8 cellular contexts compared by ENCODE assay signal in the genomic region with DNA sequence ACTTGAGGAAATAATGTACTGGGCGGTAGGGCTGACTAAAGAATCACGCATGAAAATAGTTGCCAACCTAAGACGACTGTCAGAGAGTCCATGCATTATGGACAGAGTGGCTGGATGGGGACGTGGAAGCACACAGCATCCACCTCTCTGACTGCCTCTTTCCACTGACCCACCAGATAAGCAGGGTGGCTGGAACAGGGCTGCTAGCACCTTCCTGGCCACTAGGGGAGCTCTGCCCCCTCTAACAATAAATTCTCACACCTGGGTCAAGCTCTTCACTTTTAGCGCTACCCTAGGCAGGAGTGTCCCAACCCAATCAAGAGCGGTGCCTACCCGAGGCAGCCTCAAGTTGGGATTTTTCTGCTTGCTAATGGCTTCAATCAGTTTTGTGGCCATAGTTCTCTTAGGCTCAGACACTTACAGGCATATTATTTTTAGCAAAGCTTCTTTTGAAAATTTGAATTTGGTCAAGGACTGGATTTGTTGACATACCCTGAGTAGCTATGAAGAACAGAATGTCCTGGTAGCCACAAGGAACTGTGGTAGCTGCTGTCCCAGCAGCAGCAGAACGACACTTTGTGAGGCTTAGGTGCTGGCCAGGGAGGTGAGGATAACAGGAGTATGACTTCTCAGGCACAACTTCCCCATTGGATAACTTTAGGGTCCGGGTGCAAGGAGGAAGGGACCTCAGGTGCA. TPM values are rescaled to one million over a fixed set of nuclear protein-coding genes. Genes with fewer than 3 reads are reported as not detected.
DNase-seq lines count a peak whose midpoint lies in the region; TF ChIP-seq lines count a peak whose summit lies in the region.

No MANE protein-coding gene starts in this region.

- peak; percentile 68 to 76 for DNase-seq in Caco-2
- DNase-seq in GM19240 (ENCODE audit: insufficient read length, low spot score) = peak; percentile 84
- peak; percentile 69 for DNase-seq in KBM-7
- DNase-seq in T-helper 9 cell = peak; percentile 42
- DNase-seq in kidney epithelial cell (ENCODE audit: low read depth) = no peak
- DNase-seq in stimulated activated CD4-positive, alpha-beta T cell treated with anti-CD3 and anti-CD28 coated beads, Interleukin-2, amount 100 ng/mL, for 48 hours = peak; percentile 41 to 44
- DNase-seq in hippocampal formation (lab: John Stamatoyannopoulos, UW) = no peak

- intact Hi-C loops in Caco-2 (cut with micrococcal nuclease; ENCODE audit: unreplicated experiment) = loop anchor here (1.0 kb wide), 2 partner anchors 27 to 36 kb away; partner anchors contain the start of genes CREB3 and TLN1

- no TSS peak for BruUV-seq in Caco-2 (replicated peaks; lab: Mats Ljungman, UMichigan)

- peaks cover 8% of the 10 kb centered on the region for H3K4me1 ChIP-seq in Caco-2

- in situ Hi-C loops in KBM-7 (cut with MboI; ENCODE audit: low pct_unique_long_range_greater_than_20kb, low sequenced_read_pairs) = no loop called here

- H3K27me3 ChIP-seq in Caco-2 (replicated peaks; ENCODE audit: control insufficient read depth, insufficient read depth, low read length) (no peaks in the 10 kb centered on the region), kidney epithelial cell (ENCODE audit: control insufficient read depth, insufficient read depth, low read length) (no peaks in the 10 kb centered on the region)

- no peaks in the 10 kb centered on the region for H3K9me3 ChIP-seq in Caco-2

- POLR2A ChIA-PET in Caco-2 (lab: Charles Lee) = interaction anchor here (0.5 to 1.6 kb wide), 5 partner anchors 31 to 50 kb away, joined by 3 to 9 read pairs (median 7); partner anchors contain the start of gene ARHGEF39

- H3K4me3 ChIP-seq in Caco-2 (ENCODE audit: low read depth, low read length) (no peak overlapping the region), kidney epithelial cell (ENCODE audit: low read depth, low read length) (no peak overlapping the region)

- H3K27ac Mint-ChIP-seq in Caco-2 (ENCODE audit: unreplicated experiment) (no peak overlapping the region), brain (peak overlapping the region in 4 of 5 experiments; percentile 23 to 73 (median 57))

- H3K36me3 ChIP-seq in Caco-2 (ENCODE audit: control insufficient read depth, insufficient read depth, low read length) (peaks cover 1% of the 10 kb centered on the region), kidney epithelial cell (ENCODE audit: control insufficient read depth, insufficient read depth, low read length) (peaks cover 4% of the 10 kb centered on the region)

- H3K4me1 Mint-ChIP-seq in Caco-2 (ENCODE audit: low read depth, unreplicated experiment) = no peaks in the 10 kb centered on the region
- peaks cover 5% of the 10 kb centered on the region for H3K4me1 Mint-ChIP-seq in brain

- H3K4me3 Mint-ChIP-seq in Caco-2 (ENCODE audit: unreplicated experiment) (no peak overlapping the region), brain (no peak overlapping the region)

- no peaks in the 10 kb centered on the region for H3K27me3 Mint-ChIP-seq in Caco-2 (ENCODE audit: insufficient read depth, unreplicated experiment)
- no peaks in the 10 kb centered on the region for H3K27me3 Mint-ChIP-seq in brain

- TF ChIP-seq CTCF in Caco-2 (IDR thresholded peaks at IDR 0.05; ENCODE audit: insufficient read depth in 1 of 2, low read depth in 1 of 2, low read length in 1 of 2, severe bottlenecking in 1 of 2, unreplicated experiment in 1 of 2) = peak; percentile 70 to 90
- peak; percentile 64 to 88 for TF ChIP-seq CTCF in brain (conservative IDR thresholded peaks at IDR 0.05)
- TF ChIP-seq CTCF in kidney epithelial cell (IDR thresholded peaks at IDR 0.05; ENCODE audit: insufficient read depth, low read length, poor library complexity, severe bottlenecking) = peak; percentile 94

- H3K36me3 Mint-ChIP-seq in Caco-2 (ENCODE audit: insufficient read depth, unreplicated experiment) = peaks cover 15% of the 10 kb centered on the region
- H3K36me3 Mint-ChIP-seq in brain = peaks cover 20% of the 10 kb centered on the region

- CTCF ChIA-PET in Caco-2 (lab: Charles Lee) = interaction anchor here (0.5 to 4.8 kb wide), 24 partner anchors 9 to 1848 kb away, joined by 3 to 35 read pairs (median 4); partner anchors contain the start of genes ARHGEF39, CA9, CCDC107 and CREB3

- H3K9me3 Mint-ChIP-seq in Caco-2 (ENCODE audit: unreplicated experiment) = no peaks in the 10 kb centered on the region
- no peaks in the 10 kb centered on the region for H3K9me3 Mint-ChIP-seq in brain

RNA-seq across cellular contexts. Expression of gene TPM2, which starts 6.9 kb away (rescaled TPM):
- 21.8 and 26.5 TPM in 2 replicates for total RNA-seq in Caco-2 (2022)
- 41.8 TPM for polyA plus RNA-seq in brain (ENCODE audit: insufficient read depth, low read depth, low replicate concordance)
- total RNA-seq in kidney epithelial cell = 68.9 and 77.1 TPM in 2 replicates

RNA-seq across cellular contexts. Expression of gene CA9, which starts 22.9 kb away (rescaled TPM):
- total RNA-seq in Caco-2 (2022) = not detected in 2 replicates
- polyA plus RNA-seq in brain (ENCODE audit: insufficient read depth, low read depth, low replicate concordance) = 3.7 TPM
- 0.04 and 0.27 TPM in 2 replicates for total RNA-seq in kidney epithelial cell

RNA-seq across cellular contexts. Expression of gene ARHGEF39, which starts 31.7 kb away (rescaled TPM):
- total RNA-seq in Caco-2 (2022) (31.4 and 32.8 TPM in 2 replicates), kidney epithelial cell (0.62 and 1.2 TPM in 2 replicates)
- polyA plus RNA-seq in brain (ENCODE audit: insufficient read depth, low read depth, low replicate concordance) = 11.6 TPM

RNA-seq across cellular contexts. Expression of gene TLN1, which starts 35.3 kb away (rescaled TPM):
- total RNA-seq in Caco-2 (2022) (147 and 165 TPM in 2 replicates), kidney epithelial cell (245 and 268 TPM in 2 replicates)
- polyA plus RNA-seq in brain (ENCODE audit: insufficient read depth, low read depth, low replicate concordance) = 181 TPM

RNA-seq across cellular contexts. Expression of gene CREB3, which starts 35.8 kb away (rescaled TPM):
- 50.4 and 54.1 TPM in 2 replicates for total RNA-seq in Caco-2 (2022)
- 82.7 TPM for polyA plus RNA-seq in brain (ENCODE audit: insufficient read depth, low read depth, low replicate concordance)
- total RNA-seq in kidney epithelial cell = 73.9 and 87.5 TPM in 2 replicates

Comparison
In these comparisons a context has a peak if more than half of its experiments do, and no peak if none do; other contexts are left out.
1. DNase-seq: peak in Caco-2 (2 of 2), GM19240 (single experiment), KBM-7 (single experiment), T-helper 9 cell (single experiment) and stimulated activated CD4-positive, alpha-beta T cell treated with anti-CD3 and anti-CD28 coated beads, Interleukin-2, amount 100 ng/mL, for 48 hours (2 of 2); none in kidney epithelial cell (single experiment) and hippocampal formation (0 of 2).
2. RNA of gene ARHGEF39, which starts 31.7 kb away (total RNA-seq): 31.4 to 32.8 TPM in Caco-2; 0.62 to 1.2 TPM in kidney epithelial cell; every median in the first group is over 10 times any median in the second.
3. Peak in every context shown above with its lines, with median percentiles within 50 percentile points of each other: CTCF ChIP-seq.